Comparison of ENCODE assay signal across 23 cellular contexts in genomic region chrX:6917666-6918065, GRCh38.
"Had no signal": no experiment of that assay in that cellular context is flagged by ENCODE, and none has a peak within 500 bp of the region (broad histone marks: within the 10 kb centered on the region; RNA-seq: fewer than 3 reads in every experiment).

No MANE protein-coding gene starts in this region.

- H3K27ac ChIP-seq: brain microvascular endothelial cell, colonic mucosa, epithelial cell of prostate, lower lobe of right lung, spleen, testis, upper lobe of left lung had no signal

- H3K27me3 ChIP-seq: brain microvascular endothelial cell, colonic mucosa, spleen, testis, upper lobe of left lung had no signal

- H3K36me3 ChIP-seq: brain microvascular endothelial cell, colonic mucosa, lower lobe of right lung, spleen, upper lobe of left lung had no signal

- ATAC-seq: activated CD4-positive, alpha-beta T cell treated with anti-CD3 and anti-CD28 coated beads for 36 hours; left colon; lower lobe of right lung; natural killer cell; stimulated activated memory B cell treated with anti-CD40 and anti-IgM and Interleukin-4, amounts not matched to agents 10 μg/mL and 1 μg/mL and 100 μg/mL, for 72 hours had no signal

- H3K9me3 ChIP-seq: colonic mucosa, lower lobe of right lung, spleen, testis, upper lobe of left lung had no signal

- DNase-seq: activated CD4-positive, alpha-beta T cell treated with anti-CD3 and anti-CD28 coated beads for 36 hours; activated CD4-positive, alpha-beta T cell treated with anti-CD3 and anti-CD28 coated beads, Interleukin-2, amount 50 U/mL, for 48 hours; activated naive CD4-positive, alpha-beta T cell treated with Interleukin-2 at 50 U/mL for 16 hours; activated T-cell treated with anti-CD3 and anti-CD28 coated beads for 4 hours; anterior cingulate cortex; brain microvascular endothelial cell; central memory CD4-positive, alpha-beta T cell; colonic mucosa; endodermal cell; foreskin fibroblast; islet precursor cell; left colon; lower lobe of right lung; natural killer cell; nucleus accumbens; retina; spleen; stimulated activated CD4-positive, alpha-beta T cell treated with anti-CD3 and anti-CD28 coated beads, Interleukin-4, amount 100 ng/mL, for 4 hours; T-helper 2 cell; testis; upper lobe of left lung had no signal

- H3K4me3 ChIP-seq: colonic mucosa, lower lobe of right lung, spleen, testis, upper lobe of left lung had no signal

- H3K4me1 ChIP-seq: colonic mucosa, lower lobe of right lung, spleen, testis, upper lobe of left lung had no signal
